Comparison of ENCODE assay signal across 1 cellular context in the genomic region with DNA sequence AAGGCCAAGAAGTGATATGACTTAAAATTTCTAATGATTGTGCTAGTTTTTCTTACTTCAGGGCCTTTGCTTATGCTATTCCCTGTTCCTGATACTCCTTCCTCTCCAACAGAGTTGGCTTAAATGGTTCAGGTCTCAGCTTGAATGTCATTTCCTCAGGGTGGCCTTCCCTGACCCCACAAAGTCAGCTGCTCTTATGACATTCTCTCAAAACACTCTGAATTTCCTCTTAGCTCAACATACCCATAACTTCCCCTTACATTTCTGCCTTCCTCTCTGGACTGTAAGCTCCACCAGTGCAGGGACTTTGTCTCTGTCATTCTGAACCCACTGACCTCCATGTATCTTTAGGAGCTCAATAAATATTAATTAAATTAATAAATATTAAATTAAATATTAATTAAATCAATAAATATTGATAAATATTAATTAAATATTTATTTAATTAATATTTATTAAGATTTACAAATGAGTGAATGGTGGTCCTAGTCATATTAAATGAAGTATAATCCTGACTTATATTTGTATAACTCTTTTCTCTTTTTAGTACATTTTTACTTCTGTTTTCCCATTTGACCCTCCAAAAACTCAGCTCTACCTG.
TF ChIP-seq lines count a peak whose summit lies in the region.

No MANE protein-coding gene starts in this region.

TF ChIP-seq in endothelial cell of umbilical vein, 7 proteins besides CTCF, POLR2A, EP300 and RAD21 (continued from another document):
- no peak for TF ChIP-seq MAX (IDR thresholded peaks at IDR 0.05; ENCODE audit: insufficient read depth, insufficient read length)
- no peak for TF ChIP-seq FOS (IDR thresholded peaks at IDR 0.05; ENCODE audit: borderline replicate concordance, insufficient read depth, low read length)
- TF ChIP-seq EZH2 (IDR thresholded peaks at IDR 0.05; ENCODE audit: borderline replicate concordance, low read depth, low read length, severe bottlenecking), result no peak
- no peak for TF ChIP-seq JUN (IDR thresholded peaks at IDR 0.05; ENCODE audit: borderline replicate concordance, insufficient read depth, insufficient read length, low read depth)
- no peak for TF ChIP-seq MYC (IDR thresholded peaks at IDR 0.05; ENCODE audit: low read depth, low read length)
- no peak for TF ChIP-seq POLR2AphosphoS5 (IDR thresholded peaks at IDR 0.05; ENCODE audit: insufficient read depth, low read depth, low read length)
